13 cellular contexts compared by ENCODE assay signal in the genomic region with DNA sequence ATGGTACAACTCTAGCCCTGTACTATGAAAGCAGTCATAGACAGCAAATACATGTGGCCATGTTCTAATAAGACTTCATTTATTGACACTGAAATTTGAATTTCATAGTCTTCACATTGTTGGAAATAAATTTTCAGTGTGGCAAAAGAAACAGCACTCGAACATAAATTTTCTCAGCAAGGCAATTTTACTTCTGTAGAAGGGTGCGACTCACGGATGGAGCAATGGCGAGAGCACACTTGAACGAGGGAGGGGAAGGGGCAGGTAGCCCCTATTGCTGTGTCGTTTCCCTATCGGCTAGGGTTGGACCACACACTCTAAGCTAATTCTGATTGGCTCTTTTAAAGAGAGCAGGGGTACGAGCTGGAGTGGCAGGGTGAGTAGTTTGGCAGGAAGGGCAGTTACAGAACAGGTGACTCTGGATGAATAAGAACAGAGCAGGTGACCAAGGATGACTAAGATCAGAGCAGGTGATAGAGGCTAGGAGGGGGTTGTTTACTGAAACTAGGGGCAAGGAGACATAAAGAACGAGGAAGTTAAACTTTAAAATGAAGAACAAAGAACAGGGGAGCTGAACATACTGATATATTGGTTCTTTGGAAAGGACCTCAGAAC. TPM values are rescaled to one million over a fixed set of nuclear protein-coding genes. Genes with fewer than 3 reads are reported as not detected.
"Had no signal": no experiment of that assay in that cellular context is flagged by ENCODE, and none has a peak within 500 bp of the region (broad histone marks: within the 10 kb centered on the region; RNA-seq: fewer than 3 reads in every experiment).

No MANE protein-coding gene starts in this region.

- H3K36me3 ChIP-seq: breast epithelium, left ventricle myocardium inferior had no signal

- H3K27me3 Mint-ChIP-seq: activated naive CD8-positive, alpha-beta T cell treated with anti-CD3 and anti-CD28 coated beads for 36 hours had no signal

- H3K4me3 ChIP-seq: breast epithelium, left ventricle myocardium inferior, pancreas, tibial artery had no signal

- H3K4me1 ChIP-seq: breast epithelium, foreskin keratinocyte had no signal

- DNase-seq: activated gamma-delta T cell treated with Interleukin-2 at 50 U/mL for 16 hours; activated naive CD8-positive, alpha-beta T cell treated with anti-CD3 and anti-CD28 coated beads for 36 hours; foreskin keratinocyte; head of caudate nucleus; left ventricle myocardium inferior; mesendoderm; pancreas; stimulated activated CD4-positive, alpha-beta T cell treated with anti-CD3 and anti-CD28 coated beads, Interleukin-15, amount 100 ng/mL, for 24 hours; stimulated activated CD4-positive, alpha-beta T cell treated with anti-CD3 and anti-CD28 coated beads, Interleukin-4, amount 100 ng/mL, for 24 hours; T-helper 2 cell; tibial artery had no signal

- H3K27ac Mint-ChIP-seq: activated naive CD8-positive, alpha-beta T cell treated with anti-CD3 and anti-CD28 coated beads for 36 hours had no signal

- H3K4me3 Mint-ChIP-seq: activated naive CD8-positive, alpha-beta T cell treated with anti-CD3 and anti-CD28 coated beads for 36 hours had no signal

- ATAC-seq: activated CD4-positive, CD25-positive, alpha-beta regulatory T cell treated with anti-CD3 and anti-CD28 coated beads, Interleukin-2, amount 50 U/mL, for 24 hours; foreskin keratinocyte; pancreas had no signal

- H3K27ac ChIP-seq: breast epithelium, foreskin keratinocyte, left ventricle myocardium inferior, pancreas, tibial artery had no signal

- H3K27me3 ChIP-seq: breast epithelium, foreskin keratinocyte, pancreas, tibial artery had no signal

- H3K9me3 ChIP-seq: breast epithelium, pancreas had no signal

RNA-seq across cellular contexts. Expression of a gene that starts 52.0 kb away (rescaled TPM):
- total RNA-seq: activated naive CD8-positive, alpha-beta T cell treated with anti-CD3 and anti-CD28 coated beads for 36 hours had no signal
